ENCODE assay signal across 23 cellular contexts in the genomic region with DNA sequence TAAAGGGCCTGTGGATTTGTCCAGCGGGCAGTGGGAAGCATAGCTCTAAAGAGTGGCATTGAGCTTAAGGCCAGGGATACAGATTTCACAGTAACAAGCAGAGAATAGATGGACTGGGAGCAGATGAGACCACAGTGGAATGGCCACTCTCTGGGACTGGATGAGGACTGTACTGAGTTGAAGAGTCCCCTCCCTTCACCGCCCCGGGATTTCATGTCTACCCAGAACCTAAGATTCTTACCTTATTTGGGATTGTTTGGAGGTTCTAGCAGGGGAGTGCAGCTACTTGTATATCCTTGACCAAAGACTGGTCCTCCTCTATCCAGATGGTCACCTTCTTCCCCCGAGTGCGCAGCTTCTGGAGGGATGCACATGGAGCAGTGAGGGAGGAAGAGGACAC. TPM values are rescaled to one million over a fixed set of nuclear protein-coding genes. Genes with fewer than 3 reads are reported as not detected.
DNase-seq lines count a peak whose midpoint lies in the region; ATAC-seq, FAIRE-seq and TF ChIP-seq lines count a peak whose summit lies in the region.
"Had no signal": no experiment of that assay in that cellular context is flagged by ENCODE, and none has a peak within 500 bp of the region (broad histone marks: within the 10 kb centered on the region; RNA-seq: fewer than 3 reads in every experiment).

No MANE protein-coding gene starts in this region.

- no peaks in the 10 kb centered on the region for H3K23me2 ChIP-seq in H1 (ENCODE audit: low read depth, low read length)

- no peak for TF ChIP-seq EP300 in H1 (IDR thresholded peaks at IDR 0.05; ENCODE audit: borderline replicate concordance in 1 of 2, low read depth in 2 of 2, low read length in 2 of 2)

- H2AFZ ChIP-seq in H1 (ENCODE audit: low read length), result peak overlapping the region; percentile 22; the same call in 1 of the 2 replicates
- H2AFZ ChIP-seq: GM23248 had no signal

- no peaks in the 10 kb centered on the region for H3K79me1 ChIP-seq in H1 (ENCODE audit: low read depth, low read length)

- H3K9me3 Mint-ChIP-seq in stimulated activated naive CD8-positive, alpha-beta T cell treated with anti-CD3 and anti-CD28 coated beads, Interleukin-15, amount 100 ng/mL, for 72 hours, result no peaks in the 10 kb centered on the region
- H3K9me3 Mint-ChIP-seq: HFFc6 had no signal

- peak; percentile 7 for ATAC-seq in stimulated activated naive CD8-positive, alpha-beta T cell treated with anti-CD3 and anti-CD28 coated beads, Interleukin-15, amount 100 ng/mL, for 72 hours
- ATAC-seq in stimulated activated naive CD8-positive, alpha-beta T cell treated with anti-CD3 and anti-CD28 coated beads, Interleukin-15, Interleukin-2, amounts not matched to agents 100 U/mL and 50 U/mL, for 24 hours, result no peak
- ATAC-seq: GM12878, HCT116 had no signal

- FAIRE-seq in H1 (lab: Jason Lieb, UNC), result no peak
- FAIRE-seq: D721Med, GM12878, GM18507, H54 had no signal

- H4K91ac ChIP-seq in H1 (replicated peaks; ENCODE audit: insufficient read length, low read length), result no peak overlapping the region

- no peak overlapping the region for H2BK15ac ChIP-seq in H1 (ENCODE audit: low read length)

- H4K8ac ChIP-seq in H1 (ENCODE audit: extremely low read depth, insufficient read depth, low read length), result no peak overlapping the region

- H3K27me3 ChIP-seq in WERI-Rb-1 (ENCODE audit: insufficient read depth, low read depth, severe bottlenecking), result no peaks in the 10 kb centered on the region
- no peaks in the 10 kb centered on the region for H3K27me3 ChIP-seq in H1 (replicated peaks in 1 of 4; ENCODE audit: control insufficient read depth in 3 of 4, extremely low read depth in 1 of 4, insufficient read depth in 3 of 4, low read length in 3 of 4)
- H3K27me3 ChIP-seq in stomach smooth muscle (ENCODE audit: control insufficient read depth in 1 of 2, insufficient read depth in 2 of 2, low read length in 2 of 2), result no peaks in the 10 kb centered on the region
- H3K27me3 ChIP-seq: BE2C had no signal

- CTCF ChIA-PET in H1 (lab: Charles Lee; ENCODE audit: partially characterized antibody), result interaction anchor here (0.9 kb wide), 1 partner anchor 10 kb away, joined by 4 read pairs; no protein-coding TSS in a partner anchor

- H2BK5ac ChIP-seq in H1 (ENCODE audit: low read depth, low read length), result no peak overlapping the region

- DNase-seq in stimulated activated naive CD8-positive, alpha-beta T cell treated with anti-CD3 and anti-CD28 coated beads, Interleukin-15, amount 100 ng/mL, for 72 hours, result no peak
- no peak for DNase-seq in stimulated activated naive CD8-positive, alpha-beta T cell treated with anti-CD3 and anti-CD28 coated beads, Interleukin-15, Interleukin-2, amounts not matched to agents 100 U/mL and 50 U/mL, for 24 hours
- DNase-seq in WERI-Rb-1 (peak; percentile 85), H1 (ENCODE audit: low read depth in 1 of 2, low spot score in 2 of 2) (no peak), NCI-H2196 treated with DMSO at 0.1 percent for 48 hours (lab: John Stamatoyannopoulos, UW; ENCODE audit: unreplicated experiment) (no peak), foreskin fibroblast (no peak), epidermal melanocyte (ENCODE audit: insufficient read length, low spot score) (no peak)
- DNase-seq: BE2C; C1 segment of cervical spinal cord; Caco-2; CD4-positive, CD25-positive, alpha-beta regulatory T cell; DMS79 treated with DMSO at 0.1 percent for 48 hours; GF-D8; GM23248; HFFc6; IMR-90; KBM-7 had no signal

- H3K9ac ChIP-seq in H1 (replicated peaks in 1 of 4; ENCODE audit: extremely low read depth in 1 of 4, low read depth in 3 of 4, low read length in 3 of 4), result no peak overlapping the region
- H3K9ac ChIP-seq in stomach smooth muscle (ENCODE audit: low read length in 2 of 2), result peak overlapping the region in 1 of 2 donors; percentile 55
- H3K9ac ChIP-seq: GM23248 had no signal

- WGBS in H1 (ENCODE audit: extremely low coverage in 1 of 2, insufficient coverage in 1 of 2, insufficient read length in 1 of 2, insufficient replicate concordance in 2 of 2, low coverage in 1 of 2, low lambda C conversion rate in 2 of 2, missing lambda C conversion rate in 1 of 2), 2 experiments, result 92% methylated on average over 5 of the region's 5 CpGs; no CpG with 5 or more reads in 1 of the 2 experiments

- H3K9me3 ChIP-seq in WERI-Rb-1 (ENCODE audit: severe bottlenecking), result no peaks in the 10 kb centered on the region
- H3K9me3 ChIP-seq in H1 (ENCODE audit: insufficient read depth in 2 of 2, low read depth in 1 of 2, low read length in 1 of 2), result no peaks in the 10 kb centered on the region
- peaks cover 0 to 2% of the 10 kb centered on the region in 2 donors for H3K9me3 ChIP-seq in stomach smooth muscle (ENCODE audit: control insufficient read depth in 2 of 2, low read length in 2 of 2)
- H3K9me3 ChIP-seq: BE2C, Caco-2 had no signal

- TF ChIP-seq RAD21 in H1 (IDR thresholded peaks at IDR 0.05 in 1 of 2, conservative IDR thresholded peaks at IDR 0.05 in 1 of 2; ENCODE audit: low read depth in 2 of 2, low read length in 2 of 2), result no peak

- H3K18ac ChIP-seq in H1 (ENCODE audit: extremely low read depth, low read length), result no peak overlapping the region

- H3K4me2 ChIP-seq in H1 (ENCODE audit: insufficient read depth in 1 of 2, low read depth in 2 of 2, low read length in 2 of 2), result no peak overlapping the region

- no peaks in the 10 kb centered on the region for H3K4me1 Mint-ChIP-seq in stimulated activated naive CD8-positive, alpha-beta T cell treated with anti-CD3 and anti-CD28 coated beads, Interleukin-15, amount 100 ng/mL, for 72 hours
- H3K4me1 Mint-ChIP-seq: CD4-positive, CD25-positive, alpha-beta regulatory T cell had no signal

- no peak overlapping the region for H3K4me3 Mint-ChIP-seq in stimulated activated naive CD8-positive, alpha-beta T cell treated with anti-CD3 and anti-CD28 coated beads, Interleukin-15, amount 100 ng/mL, for 72 hours
- H3K4me3 Mint-ChIP-seq: CD4-positive, CD25-positive, alpha-beta regulatory T cell; HFFc6 had no signal

- H3K79me2 ChIP-seq in H1 (ENCODE audit: control insufficient read depth in 1 of 2, insufficient read depth in 2 of 2, low read length in 2 of 2), result no peaks in the 10 kb centered on the region

- POLR2A ChIA-PET in H1 (lab: Charles Lee; ENCODE audit: partially characterized antibody), result no interaction called here

- no peak overlapping the region for H3K4ac ChIP-seq in H1 (replicated peaks; ENCODE audit: insufficient read length, low read depth, low read length)

- no peak overlapping the region for H2BK20ac ChIP-seq in H1 (ENCODE audit: low read length)

- no peak overlapping the region for H3K27ac Mint-ChIP-seq in stimulated activated naive CD8-positive, alpha-beta T cell treated with anti-CD3 and anti-CD28 coated beads, Interleukin-15, amount 100 ng/mL, for 72 hours
- H3K27ac Mint-ChIP-seq: HFFc6 had no signal

- no peak overlapping the region for H3K23ac ChIP-seq in H1 (ENCODE audit: insufficient read length)

- H4K5ac ChIP-seq in H1 (ENCODE audit: insufficient read length, low read depth, low read length), result no peak overlapping the region

- H3K36me3 ChIP-seq in WERI-Rb-1 (no peaks in the 10 kb centered on the region), H1 (ENCODE audit: control insufficient read depth in 2 of 4, insufficient read depth in 4 of 4, low read length in 3 of 4) (no peaks in the 10 kb centered on the region), stomach smooth muscle (ENCODE audit: control insufficient read depth in 2 of 2, insufficient read depth in 2 of 2, low read length in 2 of 2) (no peaks in the 10 kb centered on the region)
- H3K36me3 ChIP-seq: BE2C had no signal

- peaks cover 13% of the 10 kb centered on the region for H3K27me3 Mint-ChIP-seq in stimulated activated naive CD8-positive, alpha-beta T cell treated with anti-CD3 and anti-CD28 coated beads, Interleukin-15, amount 100 ng/mL, for 72 hours

- H3K56ac ChIP-seq in H1 (replicated peaks; ENCODE audit: insufficient read length, low read depth, low read length), result no peak overlapping the region

- H2AK5ac ChIP-seq in H1 (ENCODE audit: low read depth, low read length), result no peak overlapping the region

- TF ChIP-seq CTCF in WERI-Rb-1 (IDR thresholded peaks at IDR 0.05; ENCODE audit: low read depth, low read length) (no peak), H1 (IDR thresholded peaks at IDR 0.05; ENCODE audit: control extremely low read depth in 1 of 3, insufficient read depth in 1 of 3, low read depth in 1 of 3, low read length in 3 of 3) (no peak), foreskin fibroblast (IDR thresholded peaks at IDR 0.05; ENCODE audit: low read depth, low read length) (no peak)

- no peak overlapping the region for H2BK120ac ChIP-seq in H1 (replicated peaks; ENCODE audit: low read depth, low read length)

- no peaks in the 10 kb centered on the region for H4K20me1 ChIP-seq in H1 (replicated peaks in 1 of 2; ENCODE audit: control insufficient read depth in 1 of 2, insufficient read depth in 2 of 2, low read length in 2 of 2)

- H3K14ac ChIP-seq in H1 (ENCODE audit: insufficient read length), result no peak overlapping the region

- H3K4me3 ChIP-seq in WERI-Rb-1 (ENCODE audit: low read depth, low read length), result no peak overlapping the region
- H3K4me3 ChIP-seq in H1 (ENCODE audit: extremely low read depth in 1 of 4, insufficient read depth in 2 of 4, low read depth in 3 of 4, low read length in 4 of 4), result no peak overlapping the region
- H3K4me3 ChIP-seq in stomach smooth muscle (ENCODE audit: low read length in 2 of 2), result peak overlapping the region; percentile 16 to 58
- no peak overlapping the region for H3K4me3 ChIP-seq in foreskin fibroblast (ENCODE audit: low read depth in 1 of 2, low read length in 2 of 2)
- H3K4me3 ChIP-seq: GM12878, GM23248 had no signal

- H2BK12ac ChIP-seq in H1 (ENCODE audit: low read depth, low read length), result no peak overlapping the region

- no peak for TF ChIP-seq POLR2A in H1 (IDR thresholded peaks at IDR 0.05; ENCODE audit: control extremely low read depth in 1 of 2, low read depth in 2 of 2, low read length in 2 of 2)

- 0 out of 2 replicates have a peak overlapping the region, but pooled peaks have one; percentile 26 for H3K27ac ChIP-seq in WERI-Rb-1
- no peak overlapping the region for H3K27ac ChIP-seq in H1 (ENCODE audit: low read depth, low read length)
- H3K27ac ChIP-seq in stomach smooth muscle (ENCODE audit: low read length), result peak overlapping the region; percentile 50
- H3K27ac ChIP-seq: GM23248 had no signal

- H3K4me1 ChIP-seq in H1 (replicated peaks in 1 of 4; ENCODE audit: control insufficient read depth in 3 of 4, insufficient read depth in 4 of 4, low read length in 3 of 4), result no peaks in the 10 kb centered on the region
- no peaks in the 10 kb centered on the region for H3K4me1 ChIP-seq in stomach smooth muscle (ENCODE audit: control insufficient read depth, insufficient read depth, low read length)
- H3K4me1 ChIP-seq: BE2C had no signal

RNA-seq across cellular contexts. Expression of gene EFEMP1, which starts 28.0 kb away (rescaled TPM):
- 14.0 and 15.5 TPM in 2 replicates for total RNA-seq in H1 (2021; fragmentation: NEBNext Ultra II Directional; extraction: Animal tissue kit (Norgen Biotek cat#: 25700))
- polyA plus RNA-seq in H1 (2011; rRNA removed), result 19.7 and 23.2 TPM in 2 replicates
- 19.7 TPM for polyA plus RNA-seq in H1 (2011; cell fraction: cytosol; rRNA removed)
- polyA plus RNA-seq in H1 (2011; cell fraction: nucleus; rRNA removed), result 24.6 TPM
- polyA plus RNA-seq in H1 (2012, experiment 1 of 2), result 15.1 to 17.3 TPM (median 16.2 TPM) in 4 replicates
- polyA plus RNA-seq in H1 (2012, experiment 2 of 2), result 1.8 TPM
- polyA plus RNA-seq in H1 (2013, experiment 1 of 2), result 33.8 TPM
- polyA plus RNA-seq in H1 (2013, experiment 2 of 2), result 30.4 TPM
- polyA minus RNA-seq in H1 (2011; rRNA and poly(A)+ RNA removed), result 40.5 and 49.6 TPM in 2 replicates
- 20.1 TPM for polyA minus RNA-seq in H1 (2011; cell fraction: cytosol; rRNA and poly(A)+ RNA removed)
- 35.7 TPM for polyA minus RNA-seq in H1 (2011; cell fraction: nucleus; rRNA and poly(A)+ RNA removed)
- total RNA-seq: Caco-2; CD4-positive, CD25-positive, alpha-beta regulatory T cell had no signal
- polyA plus RNA-seq: CD4-positive, CD25-positive, alpha-beta regulatory T cell had no signal

Comparison
In these comparisons a context has a peak if more than half of its experiments do, and no peak if none do; other contexts are left out.
1. H3K4me3 ChIP-seq: peak in stomach smooth muscle (2 of 2); none in WERI-Rb-1 (single experiment), H1 (0 of 4) and foreskin fibroblast (0 of 2).